Comparison of ENCODE assay signal across 8 cellular contexts in genomic region chr5:103258368-103258956, GRCh38. TPM values are rescaled to one million over a fixed set of nuclear protein-coding genes. Genes with fewer than 3 reads are reported as not detected.
DNase-seq lines count a peak whose midpoint lies in the region; ATAC-seq and TF ChIP-seq lines count a peak whose summit lies in the region.

Gene MACIR, plus strand, starts transcription at chr5:103258763. Its CDS starts 17,157 bp downstream, at chr5:103275920.

- H3K36me3 ChIP-seq in HAP-1 (replicated peaks) (no peaks in the 10 kb centered on the region), MM.1S (replicated peaks; ENCODE audit: insufficient read depth, low read length) (no peaks in the 10 kb centered on the region)

- H3K4me1 Mint-ChIP-seq in nephron = peaks cover 37% of the 10 kb centered on the region

- peaks cover 13% of the 10 kb centered on the region; the same call in 1 of the 2 replicates for H3F3A ChIP-seq in MM.1S (ENCODE audit: insufficient read depth, low read length)

- no peaks in the 10 kb centered on the region for H3K9me2 ChIP-seq in MM.1S (replicated peaks; ENCODE audit: insufficient read depth, low read length)

- peak within 1 kb of the TSS; percentile 82 for H3K27ac ChIP-seq in MM.1S (ENCODE audit: low read length)

- no peaks in the 10 kb centered on the region for H4K20me1 ChIP-seq in MM.1S (ENCODE audit: insufficient read depth, low read length)

- H3K9me3 ChIP-seq in HAP-1 = no peaks in the 10 kb centered on the region
- no peaks in the 10 kb centered on the region for H3K9me3 ChIP-seq in MM.1S (replicated peaks; ENCODE audit: insufficient read depth, low read length)

- peak; percentile 95 for ATAC-seq in stimulated activated naive CD8-positive, alpha-beta T cell treated with anti-CD3 and anti-CD28 coated beads, Interleukin-15, Interleukin-2, amounts not matched to agents 100 U/mL and 50 U/mL, for 24 hours

- peak; percentile 96 for DNase-seq in G401 (ENCODE audit: low spot score)
- peak; percentile 98 to 99 for DNase-seq in HAP-1 (ENCODE audit: low spot score in 2 of 2)
- peak; percentile 99 for DNase-seq in MM.1S
- DNase-seq in SHP77 treated with DMSO at 0.1 percent for 48 hours (lab: John Stamatoyannopoulos, UW) = peak; percentile 83
- peak; percentile 93 for DNase-seq in activated gamma-delta T cell treated with Interleukin-2 at 50 U/mL for 16 hours
- peak; percentile 96 for DNase-seq in fibroblast of the aortic adventitia (ENCODE audit: low read depth)
- DNase-seq in stimulated activated naive CD8-positive, alpha-beta T cell treated with anti-CD3 and anti-CD28 coated beads, Interleukin-15, Interleukin-2, amounts not matched to agents 100 U/mL and 50 U/mL, for 24 hours = peak; percentile 92

- H3K4me2 ChIP-seq in MM.1S (ENCODE audit: low read depth, low read length) = peak within 1 kb of the TSS; percentile 83

- TF ChIP-seq CTCF in MM.1S (IDR thresholded peaks at IDR 0.05; ENCODE audit: low read length) (no peak), fibroblast of the aortic adventitia (IDR thresholded peaks at IDR 0.05; ENCODE audit: insufficient read depth, low read length) (peak; percentile 1), nephron (IDR thresholded peaks at IDR 0.05; ENCODE audit: unreplicated experiment in 3 of 3) (no peak)

- H3K4me3 Mint-ChIP-seq in nephron = peak within 1 kb of the TSS; percentile 91 to 97 (median 94)

- peaks cover 42% of the 10 kb centered on the region for H3K79me2 ChIP-seq in MM.1S (ENCODE audit: low read length)

- peak within 1 kb of the TSS; percentile 79 for H3K9ac ChIP-seq in MM.1S (ENCODE audit: low read length)

- in situ Hi-C loops in G401 (cut with HindIII; ENCODE audit: low sequenced_read_pairs) = no loop called here
- in situ Hi-C loops in HAP-1 (cut with MboI; ENCODE audit: low sequenced_read_pairs) = no loop called here

- H3K27me3 Mint-ChIP-seq in nephron (ENCODE audit: low read depth) = no peaks in the 10 kb centered on the region

- H2AFZ ChIP-seq in MM.1S (ENCODE audit: low read length) = peak within 1 kb of the TSS; percentile 72

- H3K9me3 Mint-ChIP-seq in nephron = no peaks in the 10 kb centered on the region

- H3K27me3 ChIP-seq in HAP-1 (ENCODE audit: low read depth) (no peaks in the 10 kb centered on the region), MM.1S (replicated peaks; ENCODE audit: insufficient read depth, low read length) (no peaks in the 10 kb centered on the region)

- peak within 1 kb of the TSS; percentile 73 to 92 (median 91) for H3K27ac Mint-ChIP-seq in nephron

- H3K4me1 ChIP-seq in HAP-1 (peaks cover 8% of the 10 kb centered on the region), MM.1S (ENCODE audit: low read length) (peaks cover 9% of the 10 kb centered on the region)

- no peaks in the 10 kb centered on the region for H3K36me3 Mint-ChIP-seq in nephron (ENCODE audit: low read depth)

- H3K4me3 ChIP-seq in HAP-1 = peak within 1 kb of the TSS; percentile 80
- peak within 1 kb of the TSS; percentile 85 for H3K4me3 ChIP-seq in MM.1S (ENCODE audit: low read length)
- H3K4me3 ChIP-seq in fibroblast of the aortic adventitia (ENCODE audit: low read depth, low read length) = peak within 1 kb of the TSS; percentile 86

RNA-seq across cellular contexts. Expression of gene MACIR, which starts in this region (rescaled TPM):
- total RNA-seq in G401 (2014; rRNA removed; shearing (Covaris generic)) = 7.8 and 10.4 TPM in 2 replicates
- 7.1 and 13.8 TPM in 2 replicates for total RNA-seq in fibroblast of the aortic adventitia (ENCODE audit: low replicate concordance)

Comparison
In these comparisons a context has a peak if more than half of its experiments do, and no peak if none do; other contexts are left out.
1. Peak in every context shown above with its lines: DNase-seq, ATAC-seq, H3K4me3 ChIP-seq and H3K27ac ChIP-seq.